Comparison of ENCODE assay signal across 10 cellular contexts in genomic region chr2:128563348-128563687, GRCh38.
DNase-seq lines count a peak whose midpoint lies in the region; ATAC-seq and TF ChIP-seq lines count a peak whose summit lies in the region.
"Had no signal": no experiment of that assay in that cellular context is flagged by ENCODE, and none has a peak within 500 bp of the region (broad histone marks: within the 10 kb centered on the region; RNA-seq: fewer than 3 reads in every experiment).

No MANE protein-coding gene starts in this region.

- H3K36me3 ChIP-seq in testis (ENCODE audit: low read depth, missing control alignments), result no peaks in the 10 kb centered on the region
- H3K36me3 ChIP-seq in A673 (ENCODE audit: insufficient read depth, low read length, poor library complexity, severe bottlenecking), result no peaks in the 10 kb centered on the region

- BruUV-seq in A673 (replicated peaks; lab: Mats Ljungman, UMichigan), result no TSS peak

- H3K27me3 Mint-ChIP-seq in activated T-cell treated with anti-CD3 and anti-CD28 coated beads, Interleukin-2, amount 50 U/mL, for 24 hours, result no peaks in the 10 kb centered on the region

- H3K9me3 Mint-ChIP-seq in activated T-cell treated with anti-CD3 and anti-CD28 coated beads, Interleukin-2, amount 50 U/mL, for 24 hours, result no peaks in the 10 kb centered on the region
- H3K9me3 Mint-ChIP-seq: natural killer cell had no signal

- POLR2A ChIA-PET in A673 (lab: Charles Lee; ENCODE audit: low non-redundant PET), result no interaction called here

- CTCF ChIA-PET in A673 (lab: Charles Lee), result no interaction called here

- no peak for TF ChIP-seq CTCF in lower leg skin (IDR thresholded peaks at IDR 0.05)
- TF ChIP-seq CTCF in testis (IDR thresholded peaks at IDR 0.05), result no peak
- TF ChIP-seq CTCF in A673 (conservative IDR thresholded peaks at IDR 0.05; ENCODE audit: low read depth, low read length), result no peak

- H3K9me3 ChIP-seq in testis (no peaks in the 10 kb centered on the region), A673 (ENCODE audit: low read depth, low read length, poor library complexity, severe bottlenecking) (no peaks in the 10 kb centered on the region)

- H3K27ac Mint-ChIP-seq in activated T-cell treated with anti-CD3 and anti-CD28 coated beads, Interleukin-2, amount 50 U/mL, for 24 hours, result no peak overlapping the region
- H3K27ac Mint-ChIP-seq: natural killer cell had no signal

- H3K27me3 ChIP-seq in testis (no peaks in the 10 kb centered on the region), A673 (replicated peaks; ENCODE audit: insufficient read depth, low read depth, low read length, poor library complexity) (no peaks in the 10 kb centered on the region)

- intact Hi-C loops in lower leg skin (cut with DNase I; ENCODE audit: low total_unique reads) (no loop called here), testis (cut with DNase I; ENCODE audit: low total_unique reads) (no loop called here), A673 (cut with micrococcal nuclease; ENCODE audit: unreplicated experiment) (no loop called here)

- TF ChIP-seq POLR2A in lower leg skin (IDR thresholded peaks at IDR 0.05), result no peak
- no peak for TF ChIP-seq POLR2A in testis (IDR thresholded peaks at IDR 0.05)

- H3K4me3 ChIP-seq in lower leg skin (ENCODE audit: low read depth, poor library complexity, severe bottlenecking), result no peak overlapping the region
- no peak overlapping the region for H3K4me3 ChIP-seq in testis
- H3K4me3 ChIP-seq in A673 (ENCODE audit: low read depth, low read length, poor library complexity, severe bottlenecking), result no peak overlapping the region

- H3K27ac ChIP-seq in testis, result peak overlapping the region; percentile 51 to 55
- H3K27ac ChIP-seq in A673 (ENCODE audit: low read depth, low read length, poor library complexity, severe bottlenecking), result no peak overlapping the region

- H3K4me1 ChIP-seq in testis, result peaks cover 27% of the 10 kb centered on the region
- H3K4me1 ChIP-seq in A673 (ENCODE audit: insufficient read depth, low read length, poor library complexity, severe bottlenecking), result peaks cover 6% of the 10 kb centered on the region

- H3K4me1 Mint-ChIP-seq in activated T-cell treated with anti-CD3 and anti-CD28 coated beads, Interleukin-2, amount 50 U/mL, for 24 hours (ENCODE audit: low read depth), result no peaks in the 10 kb centered on the region
- H3K4me1 Mint-ChIP-seq: natural killer cell had no signal

- no peak overlapping the region for H3K4me3 Mint-ChIP-seq in activated T-cell treated with anti-CD3 and anti-CD28 coated beads, Interleukin-2, amount 50 U/mL, for 24 hours
- H3K4me3 Mint-ChIP-seq: natural killer cell had no signal

- DNase-seq in HS-27A (ENCODE audit: low read depth) (peak; percentile 86), ecto neural progenitor cell (ENCODE audit: low spot score) (peak; percentile 39), lower leg skin (ENCODE audit: low spot score in 2 of 2) (peak; percentile 67 to 90), testis (peak; percentile 91), GF-D8 (lab: John Stamatoyannopoulos, UW) (no peak), A673 (ENCODE audit: low spot score) (no peak)
- DNase-seq in activated T-cell treated with anti-CD3 and anti-CD28 coated beads, Interleukin-2, amount 50 U/mL, for 24 hours, result no peak
- DNase-seq: activated gamma-delta T cell, natural killer cell had no signal

- no peaks in the 10 kb centered on the region for H3K36me3 Mint-ChIP-seq in activated T-cell treated with anti-CD3 and anti-CD28 coated beads, Interleukin-2, amount 50 U/mL, for 24 hours (ENCODE audit: low read depth)
- H3K36me3 Mint-ChIP-seq: natural killer cell had no signal

- no peak for ATAC-seq in HG03442 (IDR thresholded peaks at IDR 0.05; ENCODE audit: unreplicated experiment)
- ATAC-seq: natural killer cell had no signal

- 14 to 24% methylated on average over 4 of the region's 4 CpGs for WGBS in lower leg skin, 2 donors
- WGBS in testis, 2 donors, result 43 to 48% methylated on average over 4 of the region's 4 CpGs

Comparison
In these comparisons a context has a peak if more than half of its experiments do, and no peak if none do; other contexts are left out.
1. DNase-seq: peak in HS-27A (single experiment), ecto neural progenitor cell (single experiment), lower leg skin (2 of 2) and testis (single experiment); none in GF-D8 (single experiment), A673 (single experiment) and activated T-cell treated with anti-CD3 and anti-CD28 coated beads, Interleukin-2, amount 50 U/mL, for 24 hours (single experiment).